8 cellular contexts compared by ENCODE assay signal in the genomic region with DNA sequence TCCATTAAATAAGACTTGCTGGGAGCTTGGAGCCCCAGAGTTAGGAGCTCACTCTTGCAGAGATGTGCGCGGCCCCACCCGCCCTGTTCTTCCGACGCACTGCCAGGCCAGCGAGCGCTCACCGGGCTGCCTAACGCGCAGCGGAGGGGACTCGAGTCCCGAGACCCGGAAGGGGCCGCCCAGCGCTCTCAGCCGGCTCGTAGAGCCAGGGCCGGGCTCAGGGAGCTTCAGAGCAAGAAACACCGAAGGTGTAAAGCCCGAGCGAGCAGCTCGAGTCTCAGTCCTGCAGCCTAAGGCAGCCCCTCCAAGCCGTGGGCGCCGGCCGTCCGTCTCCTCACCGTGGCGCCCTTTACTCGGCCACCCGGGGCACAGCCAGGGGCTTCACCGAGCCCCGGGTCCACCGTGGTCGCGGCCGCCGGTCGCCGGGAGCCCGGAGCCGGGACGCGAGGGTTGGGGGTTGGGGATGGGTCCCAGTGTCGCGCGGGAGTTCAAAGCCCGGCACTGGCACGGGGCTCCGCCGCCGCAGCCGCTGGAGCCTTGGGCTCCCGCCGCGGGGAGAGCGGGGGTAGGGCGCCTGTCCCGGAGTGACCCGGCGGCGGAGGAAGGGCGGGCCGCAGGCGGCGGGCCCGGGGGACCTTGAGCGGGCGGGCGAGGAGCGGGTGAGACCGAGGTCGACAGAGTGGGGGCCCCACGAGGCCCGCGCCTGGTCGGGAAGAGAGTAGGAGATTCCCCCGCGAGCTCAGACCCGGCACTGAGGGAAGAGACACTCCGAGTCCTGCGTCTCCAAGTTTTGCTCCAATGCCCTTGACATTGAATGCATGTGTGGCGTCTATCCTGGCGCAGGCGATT. TPM values are rescaled to one million over a fixed set of nuclear protein-coding genes. Genes with fewer than 3 reads are reported as not detected.
DNase-seq lines count a peak whose midpoint lies in the region; ATAC-seq and TF ChIP-seq lines count a peak whose summit lies in the region.

No MANE protein-coding gene starts in this region.

- H3K9ac ChIP-seq in adipocyte (ENCODE audit: low read length) (peak overlapping the region; percentile 88), parathyroid adenoma (peak overlapping the region; percentile 8)

- DNase-seq in AG08396 (ENCODE audit: low spot score): peak; percentile 41
- DNase-seq in adipocyte (ENCODE audit: low read depth): peak; percentile 71
- peak; percentile 60 for DNase-seq in right atrium auricular region (ENCODE audit: low spot score)
- no peak for DNase-seq in activated CD4-positive, CD25-positive, alpha-beta regulatory T cell treated with anti-CD3 and anti-CD28 coated beads, Interleukin-2, amount 50 U/mL, for 72 hours
- no peak for DNase-seq in GM19240 (ENCODE audit: insufficient read length, low spot score)
- no peak for DNase-seq in cerebellar cortex (ENCODE audit: low spot score)

- H3K4me1 ChIP-seq in adipocyte (ENCODE audit: control insufficient read depth, insufficient read depth, low read length) (peaks cover 10% of the 10 kb centered on the region), right atrium auricular region (peaks cover 0 to 11% of the 10 kb centered on the region in 2 donors), parathyroid adenoma (peaks cover 3% of the 10 kb centered on the region)

- H3K4me3 ChIP-seq in adipocyte (ENCODE audit: low read length): peak overlapping the region; percentile 82
- peak overlapping the region; percentile 43 to 67 for H3K4me3 ChIP-seq in right atrium auricular region
- peak overlapping the region; percentile 76 for H3K4me3 ChIP-seq in parathyroid adenoma (ENCODE audit: low read depth, low read length)

- peak overlapping the region; percentile 89 for H3K4me2 ChIP-seq in parathyroid adenoma (ENCODE audit: low read length)

- H3K79me2 ChIP-seq in parathyroid adenoma: no peaks in the 10 kb centered on the region

- H3K9me3 ChIP-seq in adipocyte (ENCODE audit: control insufficient read depth, low read length) (no peaks in the 10 kb centered on the region), right atrium auricular region (no peaks in the 10 kb centered on the region), parathyroid adenoma (ENCODE audit: control insufficient read depth, low read length) (no peaks in the 10 kb centered on the region)

- peak in 1 of 2 donors; percentile 44 for TF ChIP-seq CTCF in right atrium auricular region (IDR thresholded peaks at IDR 0.05)
- TF ChIP-seq CTCF in parathyroid adenoma (IDR thresholded peaks at IDR 0.05): no peak

- peak; percentile 34 for ATAC-seq in HG02642 (IDR thresholded peaks at IDR 0.05; ENCODE audit: poor library complexity, unreplicated experiment)

- H3K36me3 ChIP-seq in adipocyte (ENCODE audit: control insufficient read depth, insufficient read depth, low read length, severe bottlenecking): no peaks in the 10 kb centered on the region
- no peaks in the 10 kb centered on the region for H3K36me3 ChIP-seq in right atrium auricular region
- H3K36me3 ChIP-seq in parathyroid adenoma (ENCODE audit: control insufficient read depth, insufficient read depth, low read length): no peaks in the 10 kb centered on the region

- H2AFZ ChIP-seq in parathyroid adenoma: peak overlapping the region; percentile 90

- peak overlapping the region; percentile 42 to 72 for H3K27ac ChIP-seq in right atrium auricular region
- H3K27ac ChIP-seq in parathyroid adenoma: peak overlapping the region; percentile 31

- H3K27me3 ChIP-seq in adipocyte (replicated peaks; ENCODE audit: control insufficient read depth, insufficient read depth, low read length): peaks cover 8% of the 10 kb centered on the region
- no peaks in the 10 kb centered on the region for H3K27me3 ChIP-seq in right atrium auricular region
- no peaks in the 10 kb centered on the region for H3K27me3 ChIP-seq in parathyroid adenoma (ENCODE audit: control insufficient read depth, insufficient read depth, low read length)

RNA-seq across cellular contexts. Expression of a gene that starts 26.9 kb away (rescaled TPM):
- 1 to 10 TPM; 4.2 to 7.0 TPM for total RNA-seq in right atrium auricular region

Comparison
In these comparisons a context has a peak if more than half of its experiments do, and no peak if none do; other contexts are left out.
1. DNase-seq: peak in AG08396 (single experiment), adipocyte (single experiment) and right atrium auricular region (single experiment); none in activated CD4-positive, CD25-positive, alpha-beta regulatory T cell treated with anti-CD3 and anti-CD28 coated beads, Interleukin-2, amount 50 U/mL, for 72 hours (single experiment), GM19240 (single experiment) and cerebellar cortex (single experiment).
2. Peak in every context shown above with its lines, with median percentiles within 50 percentile points of each other: H3K4me3 ChIP-seq.